ENCODE assay signal across 1 cellular context in the genomic region with DNA sequence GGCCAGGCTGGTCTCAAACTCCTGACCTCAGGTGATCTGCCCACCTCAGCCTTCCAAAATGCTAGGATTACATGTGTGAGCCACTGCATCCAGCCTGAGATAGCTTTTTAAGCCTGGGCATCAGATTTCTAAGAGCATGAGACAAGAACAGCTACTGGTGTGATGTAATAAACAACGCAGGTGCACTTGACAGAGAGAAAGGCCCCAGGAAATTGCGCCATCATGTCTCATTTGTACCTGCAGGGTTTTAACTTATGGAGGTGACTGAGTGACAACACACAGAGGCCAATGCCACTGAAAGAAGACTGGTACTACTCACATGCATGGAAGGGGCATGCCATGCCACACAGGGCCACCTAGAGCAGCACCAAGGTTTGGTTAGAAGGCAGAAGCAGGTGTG.
TF ChIP-seq lines count a peak whose summit lies in the region.

No MANE protein-coding gene starts in this region.

TF ChIP-seq in K562, 482 proteins besides CTCF, POLR2A, EP300 and RAD21 (continued from another document):
- no peak for TF ChIP-seq PCBP2 (IDR thresholded peaks at IDR 0.05; ENCODE audit: low read depth, low read length, poor library complexity, severe bottlenecking)
- TF ChIP-seq SMARCE1 (IDR thresholded peaks at IDR 0.05): no peak
TF ChIP-seq in K562: peak in this region for 1.
